ENCODE assay signal across 15 cellular contexts in genomic region chr3:103629391-103629790, GRCh38.
"Had no signal": no experiment of that assay in that cellular context is flagged by ENCODE, and none has a peak within 500 bp of the region (broad histone marks: within the 10 kb centered on the region; RNA-seq: fewer than 3 reads in every experiment).

No MANE protein-coding gene starts in this region.

- H3K27ac ChIP-seq: HL-60, RWPE1 had no signal

- DNase-seq: KBM-7, MM.1S, NCI-H1092 treated with DMSO at 0.1 percent for 48 hours, NCI-H1436, NCI-H187 treated with DMSO at 0.1 percent for 48 hours, NCI-H2029 treated with DMSO at 0.1 percent for 48 hours, NCI-H2171 treated with DMSO at 0.1 percent for 48 hours, NCI-H524, NCI-H526 treated with DMSO at 0.1 percent for 48 hours, NCI-H748 treated with DMSO at 0.1 percent for 48 hours, SHP77, SK-N-SH, SW 1271 had no signal
